27 cellular contexts compared by ENCODE assay signal in genomic region chr2:48722391-48722790, GRCh38. TPM values are rescaled to one million over a fixed set of nuclear protein-coding genes. Genes with fewer than 3 reads are reported as not detected.
"Had no signal": no experiment of that assay in that cellular context is flagged by ENCODE, and none has a peak within 500 bp of the region (broad histone marks: within the 10 kb centered on the region; RNA-seq: fewer than 3 reads in every experiment).

No MANE protein-coding gene starts in this region.

- ATAC-seq: activated T-cell treated with anti-CD3 and anti-CD28 coated beads, Interleukin-2, amount 50 U/mL, for 4 hours; gastrocnemius medialis; left ventricle myocardium superior; natural killer cell; right cardiac atrium; stimulated activated naive CD8-positive, alpha-beta T cell treated with anti-CD3 and anti-CD28 coated beads, Interleukin-15, amount 100 ng/mL, for 72 hours; WTC11 had no signal

- H3K4me3 Mint-ChIP-seq: activated naive CD8-positive, alpha-beta T cell treated with anti-CD3 and anti-CD28 coated beads for 36 hours; activated T-cell treated with anti-CD3 and anti-CD28 coated beads, Interleukin-2, amount 50 U/mL, for 4 hours; natural killer cell; stimulated activated effector memory CD8-positive, alpha-beta T cell treated with anti-CD3 and anti-CD28 coated beads, Interleukin-12 subunit alpha, Interleukin-12 subunit beta, amount 100 ng/mL, for 72 hours; stimulated activated naive CD8-positive, alpha-beta T cell treated with anti-CD3 and anti-CD28 coated beads, Interleukin-15, amount 100 ng/mL, for 72 hours; WTC11 had no signal

- H3K27ac Mint-ChIP-seq: activated naive CD8-positive, alpha-beta T cell treated with anti-CD3 and anti-CD28 coated beads for 36 hours; activated T-helper 2 cell treated with anti-CD3 and anti-CD28 coated beads, Interferon-gamma antibody, Interleukin-2, Interleukin-4, amounts not matched to agents 10 μg/mL and 5 μg/mL and 100 μg/mL, durations not matched to agents 14 hours and 24 hours and 36 hours; natural killer cell; stimulated activated effector memory CD8-positive, alpha-beta T cell treated with anti-CD3 and anti-CD28 coated beads, Interleukin-12 subunit alpha, Interleukin-12 subunit beta, amount 100 ng/mL, for 72 hours; stimulated activated naive CD8-positive, alpha-beta T cell treated with anti-CD3 and anti-CD28 coated beads, Interleukin-15, amount 100 ng/mL, for 72 hours; WTC11 had no signal

- H3K9me3 ChIP-seq: gastrocnemius medialis, ovary, prostate gland, suprapubic skin, vagina had no signal

- H3K4me3 ChIP-seq: cardiac muscle cell, gastrocnemius medialis, ovary, prostate gland, suprapubic skin, vagina had no signal

- H3K27me3 ChIP-seq: cardiac muscle cell, gastrocnemius medialis, ovary, suprapubic skin, vagina had no signal

- H3K36me3 ChIP-seq: cardiac muscle cell, gastrocnemius medialis, ovary, prostate gland, suprapubic skin, vagina had no signal

- H3K36me3 Mint-ChIP-seq: activated naive CD8-positive, alpha-beta T cell treated with anti-CD3 and anti-CD28 coated beads for 36 hours; natural killer cell; stimulated activated effector memory CD8-positive, alpha-beta T cell treated with anti-CD3 and anti-CD28 coated beads, Interleukin-12 subunit alpha, Interleukin-12 subunit beta, amount 100 ng/mL, for 72 hours; WTC11 had no signal

- H3K27me3 Mint-ChIP-seq: activated naive CD8-positive, alpha-beta T cell treated with anti-CD3 and anti-CD28 coated beads for 36 hours; stimulated activated naive CD8-positive, alpha-beta T cell treated with anti-CD3 and anti-CD28 coated beads, Interleukin-15, amount 100 ng/mL, for 72 hours had no signal

- H3K9me3 Mint-ChIP-seq: activated naive CD8-positive, alpha-beta T cell treated with anti-CD3 and anti-CD28 coated beads for 36 hours; activated T-cell treated with anti-CD3 and anti-CD28 coated beads, Interleukin-2, amount 50 U/mL, for 4 hours; activated T-helper 2 cell treated with anti-CD3 and anti-CD28 coated beads, Interferon-gamma antibody, Interleukin-2, Interleukin-4, amounts not matched to agents 10 μg/mL and 5 μg/mL and 100 μg/mL, durations not matched to agents 14 hours and 24 hours and 36 hours; stimulated activated naive CD8-positive, alpha-beta T cell treated with anti-CD3 and anti-CD28 coated beads, Interleukin-15, amount 100 ng/mL, for 72 hours; WTC11 had no signal

- H3K4me1 ChIP-seq: gastrocnemius medialis, prostate gland, suprapubic skin, vagina had no signal

- H3K4me1 Mint-ChIP-seq: activated naive CD8-positive, alpha-beta T cell treated with anti-CD3 and anti-CD28 coated beads for 36 hours; natural killer cell; stimulated activated effector memory CD8-positive, alpha-beta T cell treated with anti-CD3 and anti-CD28 coated beads, Interleukin-12 subunit alpha, Interleukin-12 subunit beta, amount 100 ng/mL, for 72 hours; stimulated activated naive CD8-positive, alpha-beta T cell treated with anti-CD3 and anti-CD28 coated beads, Interleukin-15, amount 100 ng/mL, for 72 hours had no signal

- H3K27ac ChIP-seq: cardiac muscle cell, gastrocnemius medialis, ovary, prostate gland, suprapubic skin, vagina had no signal

- DNase-seq: activated CD4-positive, alpha-beta T cell treated with anti-CD3 and anti-CD28 coated beads for 4 hours; activated CD4-positive, alpha-beta T cell treated with anti-CD3 and anti-CD28 coated beads, Interleukin-2, amount 50 U/mL, for 48 hours; activated CD8-positive, alpha-beta memory T cell treated with anti-CD3 and anti-CD28 coated beads, Interleukin-2, amount 50 U/mL, for 48 hours; activated naive CD4-positive, alpha-beta T cell; activated naive CD8-positive, alpha-beta T cell treated with anti-CD3 and anti-CD28 coated beads for 36 hours; activated T-cell treated with anti-CD3 and anti-CD28 coated beads, Interleukin-2, amount 50 U/mL, for 4 hours; gastrocnemius medialis; hippocampal formation; left ventricle myocardium superior; midbrain; natural killer cell; ovary; right cardiac atrium; stimulated activated CD4-positive, alpha-beta T cell treated with anti-CD3 and anti-CD28 coated beads, Interleukin-2, amount 100 ng/mL, for 24 hours; stimulated activated naive CD8-positive, alpha-beta T cell treated with anti-CD3 and anti-CD28 coated beads, Interleukin-15, amount 100 ng/mL, for 72 hours; T-helper 9 cell had no signal

RNA-seq across cellular contexts. Expression of gene LHCGR, which starts 33.1 kb away (rescaled TPM):
- total RNA-seq: activated CD8-positive, alpha-beta memory T cell treated with anti-CD3 and anti-CD28 coated beads for 36 hours; activated naive CD8-positive, alpha-beta T cell treated with anti-CD3 and anti-CD28 coated beads for 36 hours; activated T-cell treated with anti-CD3 and anti-CD28 coated beads, Interleukin-2, amount 50 U/mL, for 4 hours; activated T-helper 2 cell treated with anti-CD3 and anti-CD28 coated beads, Interferon-gamma antibody, Interleukin-2, Interleukin-4, amounts not matched to agents 10 μg/mL and 5 μg/mL and 100 μg/mL, durations not matched to agents 14 hours and 24 hours and 36 hours; epithelial cell of proximal tubule; gastrocnemius medialis; mammary epithelial cell; natural killer cell; right cardiac atrium; suprapubic skin; T-helper 1 cell treated with Interleukin-12 subunit alpha and Interleukin-12 subunit beta and Interleukin-4 antibody, amounts not matched to agents 30 ng/mL and 1 ng/mL, for 36 hours; vagina had no signal
